Comparison of ENCODE assay signal across 25 cellular contexts in genomic region chr1:243601720-243602119, GRCh38.
DNase-seq lines count a peak whose midpoint lies in the region; ATAC-seq, FAIRE-seq and TF ChIP-seq lines count a peak whose summit lies in the region.
"Had no signal": no experiment of that assay in that cellular context is flagged by ENCODE, and none has a peak within 500 bp of the region (broad histone marks: within the 10 kb centered on the region; RNA-seq: fewer than 3 reads in every experiment).

No MANE protein-coding gene starts in this region.

- CTCF ChIA-PET in GM12878 (lab: Yijun Ruan, JAX): no interaction called here

- BruUV-seq in GM12878 (replicated peaks; lab: Mats Ljungman, UMichigan): no TSS peak

- TF ChIP-seq POLR2A in H54 (IDR thresholded peaks at IDR 0.05; ENCODE audit: low read depth, low read length) (no peak), GM12878 (IDR thresholded peaks at IDR 0.05; ENCODE audit: low read depth, low read length) (no peak)

- no peak overlapping the region for H3K4me3 Mint-ChIP-seq in T-helper 1 cell treated with Interleukin-12 subunit alpha and Interleukin-12 subunit beta and Interleukin-4 antibody, amounts not matched to agents 30 μg/mL and 1 μg/mL, for 36 hours
- no peak overlapping the region for H3K4me3 Mint-ChIP-seq in osteocyte (ENCODE audit: unreplicated experiment)
- H3K4me3 Mint-ChIP-seq: CD14-positive monocyte; CD4-positive, alpha-beta T cell had no signal

- H4K20me1 ChIP-seq in GM12878 (ENCODE audit: control insufficient read depth, insufficient read depth): no peaks in the 10 kb centered on the region

- RAD21 ChIA-PET in GM12878 (lab: Charles Lee; ENCODE audit: unreplicated experiment): no interaction called here

- H3K36me3 Mint-ChIP-seq in T-helper 1 cell treated with Interleukin-12 subunit alpha and Interleukin-12 subunit beta and Interleukin-4 antibody, amounts not matched to agents 30 μg/mL and 1 μg/mL, for 36 hours (ENCODE audit: low read depth): peaks cover 26% of the 10 kb centered on the region
- H3K36me3 Mint-ChIP-seq in osteocyte (ENCODE audit: unreplicated experiment): peaks cover 36% of the 10 kb centered on the region

- in situ Hi-C loops in GM12878 (cut with MboI): no loop called here

- no peak for TF ChIP-seq RAD21 in GM12878 (IDR thresholded peaks at IDR 0.05; ENCODE audit: insufficient read depth, low read depth, low read length)

- H3K27me3 Mint-ChIP-seq in T-helper 1 cell treated with Interleukin-12 subunit alpha and Interleukin-12 subunit beta and Interleukin-4 antibody, amounts not matched to agents 30 μg/mL and 1 μg/mL, for 36 hours (ENCODE audit: low read depth): no peaks in the 10 kb centered on the region
- no peaks in the 10 kb centered on the region for H3K27me3 Mint-ChIP-seq in osteocyte (ENCODE audit: unreplicated experiment)
- H3K27me3 Mint-ChIP-seq: CD4-positive, alpha-beta T cell had no signal

- DNase-seq in T-helper 1 cell: no peak
- no peak for DNase-seq in H54 (ENCODE audit: insufficient read length, low spot score)
- no peak for DNase-seq in GM12878 (ENCODE audit: low read depth, low spot score)
- peak; percentile 9 for DNase-seq in epithelial cell of esophagus (ENCODE audit: low read depth)
- no peak for DNase-seq in osteocyte (ENCODE audit: extremely low spot score, unreplicated experiment)
- DNase-seq: 8988T; ACHN; AML-193; BE2C; Calu3; CD4-positive, alpha-beta T cell; COR-L47; DMS53; DMS79 treated with DMSO at 0.1 percent for 48 hours; GF-D8; GM23248 had no signal

- intact Hi-C loops in GM12878 (cut with micrococcal nuclease; ENCODE audit: unreplicated experiment): no loop called here

- H3K4me1 ChIP-seq in GM12878 (ENCODE audit: control insufficient read depth, insufficient read depth, low read length): peaks cover 9% of the 10 kb centered on the region; the same call in 1 of the 2 replicates
- H3K4me1 ChIP-seq: A549, HAP-1 had no signal

- no peaks in the 10 kb centered on the region for H3K79me2 ChIP-seq in GM12878 (ENCODE audit: control insufficient read depth, insufficient read depth, low read length)

- ATAC-seq in GM12878 (no peak), GM18517 (IDR thresholded peaks at IDR 0.05; ENCODE audit: unreplicated experiment) (no peak), HG02610 (IDR thresholded peaks at IDR 0.05; ENCODE audit: unreplicated experiment) (no peak)
- ATAC-seq: A549 had no signal

- no peak for TF ChIP-seq CTCF in GM12878 (IDR thresholded peaks at IDR 0.05 in 2 of 3, conservative IDR thresholded peaks at IDR 0.05 in 1 of 3; ENCODE audit: control insufficient read depth in 2 of 3, extremely low read depth in 1 of 3, insufficient read depth in 1 of 3, low read depth in 3 of 3, low read length in 3 of 3)
- no peak for TF ChIP-seq CTCF in epithelial cell of esophagus (IDR thresholded peaks at IDR 0.05; ENCODE audit: insufficient read depth, low read depth, low read length, missing control alignments)
- TF ChIP-seq CTCF in osteocyte (IDR thresholded peaks at IDR 0.05): no peak

- no peak for TF ChIP-seq EP300 in GM12878 (IDR thresholded peaks at IDR 0.05; ENCODE audit: borderline replicate concordance in 1 of 2, control insufficient read depth in 1 of 2, low read depth in 2 of 2, low read length in 2 of 2)

- no peaks in the 10 kb centered on the region; a peak in 1 of 4 replicates for H3K27me3 ChIP-seq in GM12878 (replicated peaks in 1 of 2; ENCODE audit: control insufficient read depth in 2 of 2, insufficient read depth in 2 of 2, low read length in 1 of 2)
- H3K27me3 ChIP-seq: BE2C; BLaER1 treated with 17β-estradiol and CSF1 and Interleukin-3, amounts not matched to agents 10 nM and 100 nM had no signal

- peaks cover 30% of the 10 kb centered on the region for H3K9me3 Mint-ChIP-seq in T-helper 1 cell treated with Interleukin-12 subunit alpha and Interleukin-12 subunit beta and Interleukin-4 antibody, amounts not matched to agents 30 μg/mL and 1 μg/mL, for 36 hours
- peaks cover 8% of the 10 kb centered on the region for H3K9me3 Mint-ChIP-seq in osteocyte (ENCODE audit: unreplicated experiment)

- H3K4me3 ChIP-seq in GM12878: no peak overlapping the region
- H3K4me3 ChIP-seq in epithelial cell of esophagus (ENCODE audit: low read length): no peak overlapping the region
- H3K4me3 ChIP-seq: A549; BLaER1 treated with 17β-estradiol and CSF1 and Interleukin-3, amounts not matched to agents 10 nM and 100 nM; GM23248; HAP-1 had no signal

- SMC1A ChIA-PET in GM12878 (lab: Charles Lee; ENCODE audit: uncharacterized antibody, unreplicated experiment): interaction anchor here (1.1 kb wide), 1 partner anchor 11 kb away, joined by 5 read pairs; no protein-coding TSS in a partner anchor

- no peak overlapping the region for H3K4me2 ChIP-seq in GM12878 (ENCODE audit: control insufficient read depth, insufficient read depth)
- H3K4me2 ChIP-seq: A549; BLaER1 treated with 17β-estradiol and CSF1 and Interleukin-3, amounts not matched to agents 10 nM and 100 nM had no signal

- peak; percentile 23 for FAIRE-seq in H54 (lab: Jason Lieb, UNC)
- peak; percentile 47 for FAIRE-seq in GM12878 (lab: Jason Lieb, UNC)
- FAIRE-seq: A549, GM12892, GM19239 had no signal

- no peak overlapping the region for H2AFZ ChIP-seq in GM12878 (ENCODE audit: control insufficient read depth, low read depth, low read length)
- H2AFZ ChIP-seq: GM23248 had no signal

- peaks cover 3% of the 10 kb centered on the region for H3K9me3 ChIP-seq in GM12878 (replicated peaks; ENCODE audit: control insufficient read depth, insufficient read depth, low read length)
- H3K9me3 ChIP-seq: BE2C, HAP-1 had no signal

- no peak overlapping the region for H3K9ac ChIP-seq in GM12878 (ENCODE audit: control insufficient read depth, insufficient read depth, low read length)
- H3K9ac ChIP-seq: BLaER1 treated with 17β-estradiol and CSF1 and Interleukin-3, amounts not matched to agents 10 nM and 100 nM; GM23248 had no signal

- peaks cover 11% of the 10 kb centered on the region for H3K4me1 Mint-ChIP-seq in T-helper 1 cell treated with Interleukin-12 subunit alpha and Interleukin-12 subunit beta and Interleukin-4 antibody, amounts not matched to agents 30 μg/mL and 1 μg/mL, for 36 hours (ENCODE audit: low read depth)
- peaks cover 10% of the 10 kb centered on the region for H3K4me1 Mint-ChIP-seq in osteocyte (ENCODE audit: unreplicated experiment)

- no peaks in the 10 kb centered on the region for H3K36me3 ChIP-seq in GM12878 (ENCODE audit: control insufficient read depth in 2 of 2, insufficient read depth in 2 of 2, low read length in 1 of 2)
- H3K36me3 ChIP-seq: BE2C, HAP-1 had no signal

- H3K27ac ChIP-seq in GM12878 (ENCODE audit: control insufficient read depth, insufficient read depth): no peak overlapping the region
- H3K27ac ChIP-seq: A549; BLaER1 treated with 17β-estradiol and CSF1 and Interleukin-3, amounts not matched to agents 10 nM and 100 nM; GM23248 had no signal

- peak overlapping the region; percentile 28 for H3K27ac Mint-ChIP-seq in T-helper 1 cell treated with Interleukin-12 subunit alpha and Interleukin-12 subunit beta and Interleukin-4 antibody, amounts not matched to agents 30 μg/mL and 1 μg/mL, for 36 hours
- no peak overlapping the region for H3K27ac Mint-ChIP-seq in osteocyte (ENCODE audit: unreplicated experiment)
- H3K27ac Mint-ChIP-seq: CD14-positive monocyte; CD4-positive, alpha-beta T cell had no signal

- POLR2A ChIA-PET in GM12878 (lab: Charles Lee): no interaction called here

TF ChIP-seq in GM12878, 131 proteins besides CTCF, POLR2A, EP300 and RAD21:
- TF ChIP-seq HDAC2 (IDR thresholded peaks at IDR 0.05) (no peak), SMC3 (IDR thresholded peaks at IDR 0.05; ENCODE audit: borderline replicate concordance, low read length) (no peak), RELA (IDR thresholded peaks at IDR 0.05; ENCODE audit: borderline replicate concordance, partially characterized antibody) (no peak)
- TF ChIP-seq, protein P1, sequence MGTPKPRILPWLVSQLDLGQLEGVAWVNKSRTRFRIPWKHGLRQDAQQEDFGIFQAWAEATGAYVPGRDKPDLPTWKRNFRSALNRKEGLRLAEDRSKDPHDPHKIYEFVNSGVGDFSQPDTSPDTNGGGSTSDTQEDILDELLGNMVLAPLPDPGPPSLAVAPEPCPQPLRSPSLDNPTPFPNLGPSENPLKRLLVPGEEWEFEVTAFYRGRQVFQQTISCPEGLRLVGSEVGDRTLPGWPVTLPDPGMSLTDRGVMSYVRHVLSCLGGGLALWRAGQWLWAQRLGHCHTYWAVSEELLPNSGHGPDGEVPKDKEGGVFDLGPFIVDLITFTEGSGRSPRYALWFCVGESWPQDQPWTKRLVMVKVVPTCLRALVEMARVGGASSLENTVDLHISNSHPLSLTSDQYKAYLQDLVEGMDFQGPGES (IDR thresholded peaks at IDR 0.05): no peak
